ENCODE assay signal across 8 cellular contexts in the genomic region with DNA sequence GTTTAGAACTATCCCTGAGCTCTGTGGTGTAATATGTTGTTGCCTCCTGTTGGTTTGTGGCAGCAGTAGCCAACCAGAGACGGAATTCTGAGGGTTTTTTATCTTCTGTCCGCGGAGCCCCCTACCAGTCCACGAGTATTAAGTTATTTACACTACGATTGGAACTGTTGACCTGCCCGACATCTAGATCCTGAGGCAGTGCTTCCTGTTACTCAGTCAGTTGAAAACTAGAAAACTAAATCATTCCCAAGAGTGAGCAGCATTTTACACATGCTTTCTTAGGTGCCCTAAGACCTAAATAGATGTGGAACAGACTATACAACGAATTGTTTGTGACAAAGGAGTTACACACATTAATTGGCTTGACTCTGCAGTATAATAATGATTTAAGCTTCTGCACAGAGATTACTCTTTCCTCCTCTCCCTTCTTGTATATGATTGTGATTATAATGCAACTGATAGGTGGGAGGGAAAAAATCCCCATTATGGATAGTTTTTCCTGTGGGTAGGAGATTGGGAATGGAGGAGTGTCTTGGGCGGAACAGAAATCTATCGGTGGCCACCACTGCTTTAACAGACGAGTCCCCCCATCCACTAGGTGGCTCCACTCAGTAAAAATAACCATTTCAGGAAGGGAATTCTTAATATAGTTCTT. TPM values are rescaled to one million over a fixed set of nuclear protein-coding genes. Genes with fewer than 3 reads are reported as not detected.
DNase-seq lines count a peak whose midpoint lies in the region; TF ChIP-seq lines count a peak whose summit lies in the region.

No MANE protein-coding gene starts in this region.

- peak overlapping the region; percentile 100 for H3K9ac ChIP-seq in smooth muscle cell (ENCODE audit: low read depth)

- TF ChIP-seq CTCF in Peyer's patch (IDR thresholded peaks at IDR 0.05) (peak; percentile 32 to 81 (median 66)), smooth muscle cell (IDR thresholded peaks at IDR 0.05; ENCODE audit: borderline replicate concordance, insufficient read depth, poor library complexity, severe bottlenecking) (peak; percentile 67)

- H3K4me3 ChIP-seq in Jurkat, Clone E6-1 (ENCODE audit: low read length), result peak overlapping the region; percentile 76
- peak overlapping the region; percentile 70 to 99 (median 86) for H3K4me3 ChIP-seq in Peyer's patch
- H3K4me3 ChIP-seq in iPS-18c (ENCODE audit: insufficient read depth, low read depth, low read length), result peak overlapping the region; percentile 94
- peak overlapping the region; percentile 100 for H3K4me3 ChIP-seq in smooth muscle cell

- H3F3A ChIP-seq in smooth muscle cell (ENCODE audit: low read depth), result peaks cover 21% of the 10 kb centered on the region

- H3K79me2 ChIP-seq in smooth muscle cell (ENCODE audit: low read depth), result peaks cover 67% of the 10 kb centered on the region

- H3K4me1 ChIP-seq in Peyer's patch, result peaks cover 0 to 12% (median 0%) of the 10 kb centered on the region in 4 donors
- peaks cover 27% of the 10 kb centered on the region for H3K4me1 ChIP-seq in smooth muscle cell (ENCODE audit: low read depth)

- H3K9me3 ChIP-seq in Peyer's patch (no peaks in the 10 kb centered on the region), iPS-18c (ENCODE audit: control insufficient read depth, insufficient read depth, low read length) (no peaks in the 10 kb centered on the region), smooth muscle cell (replicated peaks; ENCODE audit: low read depth) (no peaks in the 10 kb centered on the region)

- H3K27ac ChIP-seq in Peyer's patch (peak overlapping the region; percentile 94 to 100 (median 100)), adipose tissue (ENCODE audit: low read depth, low read length) (peak overlapping the region; percentile 98), smooth muscle cell (ENCODE audit: low read depth) (peak overlapping the region; percentile 99)

- no peaks in the 10 kb centered on the region for H3K27me3 ChIP-seq in Peyer's patch
- H3K27me3 ChIP-seq in smooth muscle cell (ENCODE audit: low read depth), result no peaks in the 10 kb centered on the region

- 5 to 20% (median 16%) methylated on average over 10 of the region's 10 CpGs for WGBS in adipose tissue, 3 donors
- 2% methylated on average over 10 of the region's 10 CpGs for WGBS in smooth muscle cell (ENCODE audit: low lambda C conversion rate)

- DNase-seq in NCI-H2196 (lab: John Stamatoyannopoulos, UW; ENCODE audit: unreplicated experiment) (peak; percentile 43), NCI-H2196 treated with DMSO at 0.1 percent for 48 hours (lab: John Stamatoyannopoulos, UW; ENCODE audit: unreplicated experiment) (no peak), Peyer's patch (peak in 2 of 3 donors; percentile 35 to 74), smooth muscle cell (lab: John Stamatoyannopoulos, UW; ENCODE audit: unreplicated experiment) (no peak), NCI-H187 treated with DMSO at 0.1 percent for 48 hours (lab: John Stamatoyannopoulos, UW) (no peak)
- DNase-seq in Jurkat, Clone E6-1 (ENCODE audit: low read depth, low spot score), result peak; percentile 39

- peak in 1 of 2 donors; percentile 14 for TF ChIP-seq POLR2A in Peyer's patch (IDR thresholded peaks at IDR 0.05)

- H3K36me3 ChIP-seq in Peyer's patch, result peaks cover 0 to 28% (median 0%) of the 10 kb centered on the region in 3 donors
- peaks cover 24% of the 10 kb centered on the region for H3K36me3 ChIP-seq in smooth muscle cell (ENCODE audit: low read depth)

- no peak overlapping the region for H2AFZ ChIP-seq in smooth muscle cell (ENCODE audit: low read depth)

- H4K20me1 ChIP-seq in smooth muscle cell (ENCODE audit: low read depth), result peaks cover 66% of the 10 kb centered on the region

- H3K4me2 ChIP-seq in smooth muscle cell, result peak overlapping the region; percentile 87

RNA-seq across cellular contexts. Expression of gene PTP4A1, which starts 1.7 kb away (rescaled TPM):
- polyA plus RNA-seq in Jurkat, Clone E6-1 (2012; ENCODE audit: insufficient read depth, insufficient read length), result 56.7 TPM
- total RNA-seq in Peyer's patch (10 to 100 TPM; 23.1 to 40.5 (median 34.9) TPM), smooth muscle cell (50.3 and 98.8 TPM in 2 replicates)
- polyA plus RNA-seq in adipose tissue (10 to 100 TPM; 12.0 to 19.3 (median 17.4) TPM), smooth muscle cell (147 and 155 TPM in 2 replicates)

Comparison
In these comparisons a context has a peak if more than half of its experiments do, and no peak if none do; other contexts are left out.
1. DNase-seq: peak in NCI-H2196 (single experiment), Jurkat, Clone E6-1 (single experiment) and Peyer's patch (2 of 3); none in NCI-H2196 treated with DMSO at 0.1 percent for 48 hours (single experiment), smooth muscle cell (single experiment) and NCI-H187 treated with DMSO at 0.1 percent for 48 hours (single experiment).
2. Peak in every context shown above with its lines, with median percentiles within 50 percentile points of each other: H3K4me3 ChIP-seq and H3K27ac ChIP-seq.